ENCODE assay signal across 13 cellular contexts in genomic region chr2:146940016-146940685, GRCh38.
DNase-seq lines count a peak whose midpoint lies in the region; ATAC-seq and TF ChIP-seq lines count a peak whose summit lies in the region.
"Had no signal": no experiment of that assay in that cellular context is flagged by ENCODE, and none has a peak within 500 bp of the region (broad histone marks: within the 10 kb centered on the region; RNA-seq: fewer than 3 reads in every experiment).

No MANE protein-coding gene starts in this region.

- no peak for ATAC-seq in GM19397 (IDR thresholded peaks at IDR 0.05; ENCODE audit: unreplicated experiment)
- ATAC-seq: stimulated activated naive CD8-positive, alpha-beta T cell treated with anti-CD3 and anti-CD28 coated beads, Interleukin-15, amount 100 ng/mL, for 72 hours had no signal

- H3K4me1 ChIP-seq in spleen = no peaks in the 10 kb centered on the region

- intact Hi-C loops in spleen (cut with DNase I; ENCODE audit: low total_unique reads) = no loop called here

- DNase-seq in GM04503 (ENCODE audit: low read depth) (peak; percentile 11), amniotic epithelial cell (ENCODE audit: low read depth) (peak; percentile 84), foreskin fibroblast (peak; percentile 25 to 58), spleen (no peak), MV-4-11 (lab: John Stamatoyannopoulos, UW) (no peak), NCI-H187 (lab: John Stamatoyannopoulos, UW) (no peak)
- DNase-seq: activated naive CD4-positive, alpha-beta T cell treated with Interleukin-2 at 50 U/mL for 16 hours; dorsolateral prefrontal cortex; immature natural killer cell; midbrain; ovary; stimulated activated naive CD8-positive, alpha-beta T cell treated with anti-CD3 and anti-CD28 coated beads, Interleukin-15, amount 100 ng/mL, for 72 hours had no signal

- WGBS in spleen, 5 donors = 46 to 64% (median 52%) methylated on average over 5 of the region's 5 CpGs

- H3K27me3 ChIP-seq in spleen (replicated peaks in 1 of 7) = no peaks in the 10 kb centered on the region
- H3K27me3 ChIP-seq: dorsolateral prefrontal cortex, ovary had no signal

- H3K4me3 ChIP-seq in foreskin fibroblast (ENCODE audit: low read depth in 1 of 2, low read length in 2 of 2) = no peak overlapping the region
- H3K4me3 ChIP-seq in spleen = no peak overlapping the region
- H3K4me3 ChIP-seq: dorsolateral prefrontal cortex, ovary had no signal

- no peak for TF ChIP-seq POLR2A in spleen (IDR thresholded peaks at IDR 0.05)

- peaks cover 0 to 8% (median 2%) of the 10 kb centered on the region in 8 donors for H3K9me3 ChIP-seq in spleen
- H3K9me3 ChIP-seq: ovary had no signal

- TF ChIP-seq CTCF in foreskin fibroblast (IDR thresholded peaks at IDR 0.05; ENCODE audit: low read depth, low read length) = no peak
- no peak for TF ChIP-seq CTCF in spleen (IDR thresholded peaks at IDR 0.05 in 8 of 11, conservative IDR thresholded peaks at IDR 0.05 in 3 of 11)

- H3K27ac ChIP-seq in spleen = peak overlapping the region in 7 of 8 donors; percentile 2 to 61 (median 51)
- H3K27ac ChIP-seq: ovary had no signal

- no peaks in the 10 kb centered on the region for H3K36me3 ChIP-seq in spleen
- H3K36me3 ChIP-seq: ovary had no signal

Comparison
In these comparisons a context has a peak if more than half of its experiments do, and no peak if none do; other contexts are left out.
1. DNase-seq: peak in GM04503 (single experiment), amniotic epithelial cell (single experiment) and foreskin fibroblast (2 of 2); none in spleen (single experiment), MV-4-11 (single experiment) and NCI-H187 (0 of 2).